Comparison of ENCODE assay signal across 1 cellular context in genomic region chr7:114969096-114969495, GRCh38.
TF ChIP-seq lines count a peak whose summit lies in the region.

No MANE protein-coding gene starts in this region.

TF ChIP-seq in neural cell, 6 proteins besides CTCF, POLR2A, EP300 and RAD21 (continued from another document):
- TF ChIP-seq, protein P1, sequence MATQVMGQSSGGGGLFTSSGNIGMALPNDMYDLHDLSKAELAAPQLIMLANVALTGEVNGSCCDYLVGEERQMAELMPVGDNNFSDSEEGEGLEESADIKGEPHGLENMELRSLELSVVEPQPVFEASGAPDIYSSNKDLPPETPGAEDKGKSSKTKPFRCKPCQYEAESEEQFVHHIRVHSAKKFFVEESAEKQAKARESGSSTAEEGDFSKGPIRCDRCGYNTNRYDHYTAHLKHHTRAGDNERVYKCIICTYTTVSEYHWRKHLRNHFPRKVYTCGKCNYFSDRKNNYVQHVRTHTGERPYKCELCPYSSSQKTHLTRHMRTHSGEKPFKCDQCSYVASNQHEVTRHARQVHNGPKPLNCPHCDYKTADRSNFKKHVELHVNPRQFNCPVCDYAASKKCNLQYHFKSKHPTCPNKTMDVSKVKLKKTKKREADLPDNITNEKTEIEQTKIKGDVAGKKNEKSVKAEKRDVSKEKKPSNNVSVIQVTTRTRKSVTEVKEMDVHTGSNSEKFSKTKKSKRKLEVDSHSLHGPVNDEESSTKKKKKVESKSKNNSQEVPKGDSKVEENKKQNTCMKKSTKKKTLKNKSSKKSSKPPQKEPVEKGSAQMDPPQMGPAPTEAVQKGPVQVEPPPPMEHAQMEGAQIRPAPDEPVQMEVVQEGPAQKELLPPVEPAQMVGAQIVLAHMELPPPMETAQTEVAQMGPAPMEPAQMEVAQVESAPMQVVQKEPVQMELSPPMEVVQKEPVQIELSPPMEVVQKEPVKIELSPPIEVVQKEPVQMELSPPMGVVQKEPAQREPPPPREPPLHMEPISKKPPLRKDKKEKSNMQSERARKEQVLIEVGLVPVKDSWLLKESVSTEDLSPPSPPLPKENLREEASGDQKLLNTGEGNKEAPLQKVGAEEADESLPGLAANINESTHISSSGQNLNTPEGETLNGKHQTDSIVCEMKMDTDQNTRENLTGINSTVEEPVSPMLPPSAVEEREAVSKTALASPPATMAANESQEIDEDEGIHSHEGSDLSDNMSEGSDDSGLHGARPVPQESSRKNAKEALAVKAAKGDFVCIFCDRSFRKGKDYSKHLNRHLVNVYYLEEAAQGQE (IDR thresholded peaks at IDR 0.05; ENCODE audit: borderline replicate concordance) = peak; percentile 60
